In genomic region chr15:84588053-84588874, GRCh38 we compare ENCODE assay signal across 1 cellular context.
A peak's percentile ranks its signal among the peaks of the same experiment; 100 is the strongest.
TF ChIP-seq lines count a peak whose summit lies in the region.

No MANE protein-coding gene starts in this region.

TF ChIP-seq in HepG2, 621 proteins besides CTCF, POLR2A, EP300 and RAD21 (continued from another document and continues in another):
- TF ChIP-seq SOX6 (IDR thresholded peaks at IDR 0.05) (no peak), SOX6 (CRISPR knock-in tag; IDR thresholded peaks at IDR 0.05) (peak; percentile 10; the same call in 1 of the 2 replicates), THAP7 (CRISPR knock-in tag; IDR thresholded peaks at IDR 0.05) (no peak), ZNF878 (CRISPR knock-in tag; IDR thresholded peaks at IDR 0.05) (no peak), ADNP (CRISPR knock-in tag; IDR thresholded peaks at IDR 0.05) (no peak), ZNF510 (CRISPR knock-in tag; IDR thresholded peaks at IDR 0.05; ENCODE audit: low read depth) (no peak), FOXK1 (CRISPR knock-in tag; IDR thresholded peaks at IDR 0.05; ENCODE audit: borderline replicate concordance, low read depth) (no peak), ZBTB1 (CRISPR knock-in tag; IDR thresholded peaks at IDR 0.05; ENCODE audit: borderline replicate concordance) (no peak), NR2F1 (CRISPR knock-in tag; IDR thresholded peaks at IDR 0.05) (no peak), MBD4 (IDR thresholded peaks at IDR 0.05; ENCODE audit: borderline replicate concordance, low read length) (no peak), ZNF609 (CRISPR knock-in tag; IDR thresholded peaks at IDR 0.05; ENCODE audit: borderline replicate concordance) (no peak), ZNF552 (CRISPR knock-in tag; IDR thresholded peaks at IDR 0.05; ENCODE audit: borderline replicate concordance) (no peak), ZNF800 (CRISPR knock-in tag; IDR thresholded peaks at IDR 0.05) (no peak), ZNF543 (CRISPR knock-in tag; IDR thresholded peaks at IDR 0.05) (no peak), PBX3 (CRISPR knock-in tag; IDR thresholded peaks at IDR 0.05; ENCODE audit: borderline replicate concordance) (no peak), NFRKB (IDR thresholded peaks at IDR 0.05) (no peak), MED13 (CRISPR knock-in tag; IDR thresholded peaks at IDR 0.05) (no peak), ESRRA (CRISPR knock-in tag; IDR thresholded peaks at IDR 0.05; ENCODE audit: low read depth) (no peak), ZNF660 (CRISPR knock-in tag; IDR thresholded peaks at IDR 0.05; ENCODE audit: borderline replicate concordance, low read depth) (no peak), THAP11 (CRISPR knock-in tag; IDR thresholded peaks at IDR 0.05) (0 out of 2 replicates have a peak, but pooled peaks have one; percentile 25), SOX5 (CRISPR knock-in tag; IDR thresholded peaks at IDR 0.05; ENCODE audit: borderline replicate concordance) (no peak), ZBTB33 (CRISPR knock-in tag; IDR thresholded peaks at IDR 0.05) (no peak), BRD4 (CRISPR knock-in tag; IDR thresholded peaks at IDR 0.05) (no peak), ZNF414 (CRISPR knock-in tag; IDR thresholded peaks at IDR 0.05) (no peak), ZNF567 (CRISPR knock-in tag; IDR thresholded peaks at IDR 0.05; ENCODE audit: borderline replicate concordance) (0 out of 2 replicates have a peak, but pooled peaks have one; percentile 52), ZNF230 (CRISPR knock-in tag; IDR thresholded peaks at IDR 0.05) (no peak), FOXP4 (CRISPR knock-in tag; IDR thresholded peaks at IDR 0.05) (no peak), ZNF367 (CRISPR knock-in tag; IDR thresholded peaks at IDR 0.05; ENCODE audit: borderline replicate concordance) (no peak), ZNF484 (CRISPR knock-in tag; IDR thresholded peaks at IDR 0.05; ENCODE audit: borderline replicate concordance, low read depth) (no peak), ZKSCAN5 (CRISPR knock-in tag; IDR thresholded peaks at IDR 0.05) (no peak), HNF1A (IDR thresholded peaks at IDR 0.05; ENCODE audit: low read depth) (no peak), HNF1A (CRISPR knock-in tag; IDR thresholded peaks at IDR 0.05; ENCODE audit: borderline replicate concordance) (no peak), ZNF883 (CRISPR knock-in tag; IDR thresholded peaks at IDR 0.05; ENCODE audit: not compliant biosample characterization) (no peak), TEAD2 (CRISPR knock-in tag; IDR thresholded peaks at IDR 0.05) (no peak), ZNF354B (CRISPR knock-in tag; IDR thresholded peaks at IDR 0.05) (no peak), HMGA1 (CRISPR knock-in tag; conservative IDR thresholded peaks at IDR 0.05) (no peak), KLF9 (CRISPR knock-in tag; IDR thresholded peaks at IDR 0.05; ENCODE audit: low read depth) (no peak), THAP9 (CRISPR knock-in tag; IDR thresholded peaks at IDR 0.05; ENCODE audit: borderline replicate concordance) (no peak)
